Comparison of ENCODE assay signal across 16 cellular contexts in genomic region chr17:225551-225950, GRCh38. TPM values are rescaled to one million over a fixed set of nuclear protein-coding genes. Genes with fewer than 3 reads are reported as not detected.
"Had no signal": no experiment of that assay in that cellular context is flagged by ENCODE, and none has a peak within 500 bp of the region (broad histone marks: within the 10 kb centered on the region; RNA-seq: fewer than 3 reads in every experiment).

No MANE protein-coding gene starts in this region.

- DNase-seq: activated CD4-positive, alpha-beta T cell treated with anti-CD3 and anti-CD28 coated beads, Interleukin-2, amount 50 U/mL, for 48 hours; activated gamma-delta T cell; endodermal cell; foreskin fibroblast; islet precursor cell; stimulated activated CD4-positive, alpha-beta T cell treated with anti-CD3 and anti-CD28 coated beads, Interleukin-12 subunit alpha, Interleukin-12 subunit beta, amount 100 ng/mL, for 4 hours; stimulated activated CD4-positive, alpha-beta T cell treated with anti-CD3 and anti-CD28 coated beads, Interleukin-1b, Interleukin-23, amount 100 ng/mL, for 48 hours had no signal

- H3K36me3 ChIP-seq: cardiac muscle cell, ovary had no signal

- H3K27ac ChIP-seq: cardiac muscle cell, epithelial cell of prostate, ovary had no signal

- H3K27ac Mint-ChIP-seq: activated naive CD8-positive, alpha-beta T cell; endodermal cell; naive thymus-derived CD8-positive, alpha-beta T cell; stimulated activated naive CD8-positive, alpha-beta T cell treated with anti-CD3 and anti-CD28 coated beads, Interleukin-15, Interleukin-2, amounts not matched to agents 100 ng/mL and 50 ng/mL, for 24 hours; T-helper 2 cell treated with Interferon-gamma antibody and Interleukin-4, amounts not matched to agents 5 μg/mL and 100 μg/mL, for 36 hours had no signal

- H3K4me1 Mint-ChIP-seq: endodermal cell; naive thymus-derived CD8-positive, alpha-beta T cell had no signal

- H3K36me3 Mint-ChIP-seq: activated naive CD8-positive, alpha-beta T cell; naive thymus-derived CD8-positive, alpha-beta T cell had no signal

- FAIRE-seq: colon, TTC549 had no signal

- ATAC-seq: naive thymus-derived CD8-positive, alpha-beta T cell had no signal

- H3K4me3 ChIP-seq: cardiac muscle cell, ovary had no signal

- H3K9me3 ChIP-seq: ovary had no signal

- H3K27me3 Mint-ChIP-seq: activated naive CD8-positive, alpha-beta T cell; naive thymus-derived CD8-positive, alpha-beta T cell; stimulated activated naive CD8-positive, alpha-beta T cell treated with anti-CD3 and anti-CD28 coated beads, Interleukin-15, Interleukin-2, amounts not matched to agents 100 ng/mL and 50 ng/mL, for 24 hours had no signal

- H3K4me3 Mint-ChIP-seq: activated naive CD8-positive, alpha-beta T cell; endodermal cell; naive thymus-derived CD8-positive, alpha-beta T cell; stimulated activated naive CD8-positive, alpha-beta T cell treated with anti-CD3 and anti-CD28 coated beads, Interleukin-15, Interleukin-2, amounts not matched to agents 100 ng/mL and 50 ng/mL, for 24 hours; T-helper 2 cell treated with Interferon-gamma antibody and Interleukin-4, amounts not matched to agents 5 μg/mL and 100 μg/mL, for 36 hours had no signal

- H3K9me3 Mint-ChIP-seq: endodermal cell; naive thymus-derived CD8-positive, alpha-beta T cell; stimulated activated naive CD8-positive, alpha-beta T cell treated with anti-CD3 and anti-CD28 coated beads, Interleukin-15, Interleukin-2, amounts not matched to agents 100 ng/mL and 50 ng/mL, for 24 hours; T-helper 2 cell treated with Interferon-gamma antibody and Interleukin-4, amounts not matched to agents 5 μg/mL and 100 μg/mL, for 36 hours had no signal

- H3K27me3 ChIP-seq: cardiac muscle cell, ovary had no signal

RNA-seq across cellular contexts. Expression of gene DOC2B, which starts 44.1 kb away (rescaled TPM):
- polyA plus RNA-seq: naive thymus-derived CD8-positive, alpha-beta T cell had no signal
